ENCODE assay signal across 1 cellular context in genomic region chr5:55303238-55303690, GRCh38.
TF ChIP-seq lines count a peak whose summit lies in the region.

No MANE protein-coding gene starts in this region.

TF ChIP-seq in GM12878, 131 proteins besides CTCF, POLR2A, EP300 and RAD21 (continued from another document):
- TF ChIP-seq USF2 (IDR thresholded peaks at IDR 0.05; ENCODE audit: borderline replicate concordance, low read depth, low read length) (peak; percentile 13; the same call in 1 of the 2 replicates), FOXK2 (IDR thresholded peaks at IDR 0.05) (no peak), BCL11A (IDR thresholded peaks at IDR 0.05; ENCODE audit: low read depth, low read length) (peak; percentile 22; the same call in 1 of the 2 replicates), YBX1 (IDR thresholded peaks at IDR 0.05) (no peak), NRF1 (conservative IDR thresholded peaks at IDR 0.05; ENCODE audit: low read depth, low read length) (no peak), MEF2A (IDR thresholded peaks at IDR 0.05; ENCODE audit: insufficient read depth, low read depth, low read length) (no peak), SIN3A (IDR thresholded peaks at IDR 0.05; ENCODE audit: low read depth, low read length) (no peak), REST (IDR thresholded peaks at IDR 0.05; ENCODE audit: low read depth, low read length) (no peak), JUNB (IDR thresholded peaks at IDR 0.05) (peak; percentile 61), SREBF2 (IDR thresholded peaks at IDR 0.05; ENCODE audit: low read length) (no peak), RELA (IDR thresholded peaks at IDR 0.05; ENCODE audit: borderline replicate concordance, partially characterized antibody) (no peak), ATF2 (IDR thresholded peaks at IDR 0.05; ENCODE audit: low read length) (no peak), PAX5 (IDR thresholded peaks at IDR 0.05; ENCODE audit: borderline replicate concordance, low read depth, low read length) (no peak), MTA2 (IDR thresholded peaks at IDR 0.05; ENCODE audit: low read depth) (peak; percentile 48), NR2C1 (IDR thresholded peaks at IDR 0.05) (no peak), FOS (IDR thresholded peaks at IDR 0.05; ENCODE audit: borderline replicate concordance, extremely low read depth, insufficient read length) (no peak), GABPA (IDR thresholded peaks at IDR 0.05; ENCODE audit: low read depth) (no peak), IRF4 (IDR thresholded peaks at IDR 0.05; ENCODE audit: low read depth, low read length) (0 out of 2 replicates have a peak, but pooled peaks have one; percentile 33)
TF ChIP-seq in GM12878: peak in this region for 8.
